In genomic region chr12:107670999-107671643, GRCh38 we compare ENCODE assay signal across 8 cellular contexts. TPM values are rescaled to one million over a fixed set of nuclear protein-coding genes. Genes with fewer than 3 reads are reported as not detected.
A peak's percentile ranks its signal among the peaks of the same experiment; 100 is the strongest.
DNase-seq lines count a peak whose midpoint lies in the region; ATAC-seq, FAIRE-seq and TF ChIP-seq lines count a peak whose summit lies in the region.

No MANE protein-coding gene starts in this region.

- ATAC-seq in A549: peak; percentile 49 to 79; a peak in 4 of 6 replicates
- peak; percentile 57 for ATAC-seq in GM18511 (IDR thresholded peaks at IDR 0.05; ENCODE audit: unreplicated experiment)
- peak; percentile 44; the same call in 1 of the 3 replicates for ATAC-seq in SK-N-SH treated with all-trans-retinoic acid at 6 μM for 48 hours
- ATAC-seq in HG02852 (IDR thresholded peaks at IDR 0.05; ENCODE audit: unreplicated experiment): no peak

- no peaks in the 10 kb centered on the region for H3K9me3 Mint-ChIP-seq in progenitor cell of endocrine pancreas (ENCODE audit: low read depth)

- CTCF ChIA-PET in A549 (lab: Yijun Ruan, JAX) (interaction anchor here (0.7 to 2.5 kb wide), 11 partner anchors 12 to 579 kb away, joined by 3 to 7 read pairs (median 3); partner anchors contain the start of gene PWP1), endothelial cell of umbilical vein (lab: Charles Lee) (interaction anchor here (0.6 to 13.4 kb wide), 15 partner anchors 9 to 214 kb away, joined by 3 to 336 read pairs (median 4); partner anchors contain the start of gene PWP1)

- FAIRE-seq in A549 (lab: Jason Lieb, UNC) (no peak), endothelial cell of umbilical vein (lab: Jason Lieb, UNC) (peak; percentile 77)

- peak in 1 of 2 experiments; percentile 48 for DNase-seq in A549 (ENCODE audit: low read depth in 1 of 2, low spot score in 1 of 2)
- DNase-seq in endothelial cell of umbilical vein (ENCODE audit: low read depth, low spot score): peak; percentile 35
- peak; percentile 15 for DNase-seq in progenitor cell of endocrine pancreas (ENCODE audit: low spot score, unreplicated experiment)
- DNase-seq in H4 (ENCODE audit: low spot score): no peak
- no peak for DNase-seq in prostate gland (ENCODE audit: low spot score)

- TF ChIP-seq RAD21 in A549 (conservative IDR thresholded peaks at IDR 0.05 in 1 of 2, IDR thresholded peaks at IDR 0.05 in 1 of 2): no peak

- H3K4me3 ChIP-seq in A549 (no peak overlapping the region), endothelial cell of umbilical vein (replicated peaks in 1 of 3; ENCODE audit: insufficient read depth in 1 of 3, low read depth in 1 of 3, low read length in 3 of 3) (no peak overlapping the region), prostate gland (no peak overlapping the region)

- intact Hi-C loops in endothelial cell of umbilical vein (cut with micrococcal nuclease): loop anchor here (1.0 kb wide), 1 partner anchor 214 kb away; no protein-coding TSS in a partner anchor
- intact Hi-C loops in prostate gland (cut with DNase I): loop anchor here (10.0 kb wide), 1 partner anchor 214 kb away; no protein-coding TSS in a partner anchor

- H3K27ac Mint-ChIP-seq in progenitor cell of endocrine pancreas: no peak overlapping the region

- H3K9me3 ChIP-seq in A549: no peaks in the 10 kb centered on the region
- no peaks in the 10 kb centered on the region for H3K9me3 ChIP-seq in endothelial cell of umbilical vein (replicated peaks; ENCODE audit: control insufficient read depth, insufficient read depth, low read length)
- H3K9me3 ChIP-seq in prostate gland: no peaks in the 10 kb centered on the region

- TF ChIP-seq POLR2A in A549 (IDR thresholded peaks at IDR 0.05; ENCODE audit: low read length) (no peak), endothelial cell of umbilical vein (IDR thresholded peaks at IDR 0.05; ENCODE audit: low read depth, low read length) (no peak), prostate gland (IDR thresholded peaks at IDR 0.05) (no peak)

- WGBS in A549 (ENCODE audit: missing lambda C conversion rate): 38% methylated on average over 10 of the region's 10 CpGs
- WGBS in prostate gland: 46% methylated on average over 10 of the region's 10 CpGs

- H3K4me3 Mint-ChIP-seq in progenitor cell of endocrine pancreas (ENCODE audit: low read depth): no peak overlapping the region

- no peaks in the 10 kb centered on the region for H4K20me1 ChIP-seq in endothelial cell of umbilical vein (replicated peaks; ENCODE audit: control insufficient read depth, extremely low read depth, insufficient read depth, low read length)

- H3K4me1 Mint-ChIP-seq in progenitor cell of endocrine pancreas (ENCODE audit: low read depth): no peaks in the 10 kb centered on the region

- no peaks in the 10 kb centered on the region for H3K4me1 ChIP-seq in A549
- H3K4me1 ChIP-seq in endothelial cell of umbilical vein (ENCODE audit: control insufficient read depth, extremely low read depth, insufficient read depth, low read length): no peaks in the 10 kb centered on the region
- H3K4me1 ChIP-seq in prostate gland (replicated peaks): no peaks in the 10 kb centered on the region

- H3K4me2 ChIP-seq in A549 (no peak overlapping the region), endothelial cell of umbilical vein (ENCODE audit: insufficient read depth, low read length) (no peak overlapping the region)

- peaks cover 14% of the 10 kb centered on the region for H3K27me3 Mint-ChIP-seq in progenitor cell of endocrine pancreas

- no TSS peak for BruUV-seq in endothelial cell of umbilical vein (replicated peaks; lab: Mats Ljungman, UMichigan)

- POLR2A ChIA-PET in A549 (lab: Yijun Ruan, JAX) (no interaction called here), endothelial cell of umbilical vein (lab: Charles Lee) (no interaction called here)

- H3K36me3 Mint-ChIP-seq in progenitor cell of endocrine pancreas (ENCODE audit: insufficient read depth): no peaks in the 10 kb centered on the region

- H3K27ac ChIP-seq in A549 (no peak overlapping the region), endothelial cell of umbilical vein (ENCODE audit: insufficient read depth, low read depth, low read length) (no peak overlapping the region), prostate gland (no peak overlapping the region)

- H3K79me2 ChIP-seq in endothelial cell of umbilical vein (ENCODE audit: control insufficient read depth, insufficient read depth, low read length): no peaks in the 10 kb centered on the region

- no peak overlapping the region for H3K9ac ChIP-seq in endothelial cell of umbilical vein (replicated peaks; ENCODE audit: extremely low read depth, insufficient read depth, low read length)

- no peak overlapping the region for H2AFZ ChIP-seq in endothelial cell of umbilical vein (ENCODE audit: low read depth, low read length)

- no peak for TF ChIP-seq EP300 in A549 (IDR thresholded peaks at IDR 0.05)

- H3K36me3 ChIP-seq in endothelial cell of umbilical vein (ENCODE audit: control insufficient read depth in 2 of 2, extremely low read depth in 1 of 2, insufficient read depth in 2 of 2, low read length in 2 of 2) (no peaks in the 10 kb centered on the region), prostate gland (no peaks in the 10 kb centered on the region)

- TF ChIP-seq CTCF in A549 (IDR thresholded peaks at IDR 0.05): peak; percentile 51
- TF ChIP-seq CTCF in endothelial cell of umbilical vein (IDR thresholded peaks at IDR 0.05; ENCODE audit: extremely low read depth in 1 of 2, insufficient read depth in 1 of 2, low read depth in 1 of 2, low read length in 2 of 2): peak; percentile 72 to 88
- peak; percentile 71 for TF ChIP-seq CTCF in progenitor cell of endocrine pancreas (IDR thresholded peaks at IDR 0.05; ENCODE audit: unreplicated experiment)
- no peak for TF ChIP-seq CTCF in prostate gland (IDR thresholded peaks at IDR 0.05)

- dilution Hi-C loops in endothelial cell of umbilical vein (cut with MboI; ENCODE audit: extremely low pct_ligation_motif_present, low sequenced_read_pairs): no loop called here

- H3K9me1 ChIP-seq in endothelial cell of umbilical vein (replicated peaks; ENCODE audit: control insufficient read depth, extremely low read depth, insufficient read depth, low read length): no peaks in the 10 kb centered on the region

- H3K27me3 ChIP-seq in endothelial cell of umbilical vein (ENCODE audit: control insufficient read depth in 2 of 2, insufficient read depth in 2 of 2, low read length in 2 of 2) (peaks cover 2 to 6% of the 10 kb centered on the region in 2 experiments), prostate gland (replicated peaks; ENCODE audit: insufficient read depth) (no peaks in the 10 kb centered on the region)

TF ChIP-seq in A549, 52 proteins besides CTCF, POLR2A, EP300 and RAD21 (continues in another document):
- TF ChIP-seq CHD4 (IDR thresholded peaks at IDR 0.05; ENCODE audit: borderline replicate concordance): no peak
- TF ChIP-seq TFCP2L1 (CRISPR knock-in tag; IDR thresholded peaks at IDR 0.05): no peak

TF ChIP-seq in SK-N-SH treated with all-trans-retinoic acid at 6 μM for 48 hours, 23 proteins besides CTCF, POLR2A, EP300 and RAD21:
- TF ChIP-seq ZFP30 (CRISPR knock-in tag; IDR thresholded peaks at IDR 0.05) (no peak), TOX (CRISPR knock-in tag; IDR thresholded peaks at IDR 0.05; ENCODE audit: borderline replicate concordance) (no peak)

TF ChIP-seq in endothelial cell of umbilical vein, 7 proteins besides CTCF, POLR2A, EP300 and RAD21:
- no peak for TF ChIP-seq MYC (IDR thresholded peaks at IDR 0.05; ENCODE audit: low read depth, low read length)
- TF ChIP-seq EZH2 (IDR thresholded peaks at IDR 0.05; ENCODE audit: borderline replicate concordance, low read depth, low read length, severe bottlenecking): no peak
- TF ChIP-seq MAX (IDR thresholded peaks at IDR 0.05; ENCODE audit: insufficient read depth, insufficient read length): no peak
- TF ChIP-seq GATA2 (IDR thresholded peaks at IDR 0.05; ENCODE audit: insufficient read depth, insufficient read length, low read depth, low read length): no peak
- TF ChIP-seq POLR2AphosphoS5 (IDR thresholded peaks at IDR 0.05; ENCODE audit: insufficient read depth, low read depth, low read length): no peak
- TF ChIP-seq FOS (IDR thresholded peaks at IDR 0.05; ENCODE audit: borderline replicate concordance, insufficient read depth, low read length): no peak
- TF ChIP-seq JUN (IDR thresholded peaks at IDR 0.05; ENCODE audit: borderline replicate concordance, insufficient read depth, insufficient read length, low read depth): no peak
TF ChIP-seq in endothelial cell of umbilical vein: peak in this region for 0.

RNA-seq across cellular contexts. Expression of gene PWP1, which starts 14.5 kb away (rescaled TPM):
- polyA plus RNA-seq in A549 (2011; rRNA removed) (115 and 191 TPM in 2 replicates), A549 (2017; fragmentation: RNase III; extraction: RNeasy Plus Mini Kit Qiagen cat#74134 plus additional on column Dnase treatment) (129 to 140 TPM (median 132 TPM) in 3 replicates), endothelial cell of umbilical vein (76.8 and 154 TPM in 2 replicates)
- polyA plus RNA-seq in A549 (2012; cell fraction: cytosol; rRNA removed): 120 and 258 TPM in 2 replicates
- polyA plus RNA-seq in A549 (2012; cell fraction: nucleus; rRNA removed): 187 and 201 TPM in 2 replicates
- 44.1 and 46.1 TPM in 2 replicates for polyA minus RNA-seq in A549 (2011; rRNA and poly(A)+ RNA removed)
- total RNA-seq in endothelial cell of umbilical vein (68.6 and 70.8 TPM in 2 replicates), progenitor cell of endocrine pancreas (28.2 and 35.8 TPM in 2 replicates), prostate gland (10 to 100 TPM; 49.1 to 55.2 TPM)
- 167 and 241 TPM in 2 replicates for polyA plus RNA-seq in endothelial cell of umbilical vein (2011; cell fraction: cytosol; rRNA removed)
- polyA plus RNA-seq in endothelial cell of umbilical vein (2011; cell fraction: nucleus; rRNA removed): 122 and 217 TPM in 2 replicates
- 83.4 and 107 TPM in 2 replicates for polyA plus RNA-seq in endothelial cell of umbilical vein (2012)
- 46.2 and 52.3 TPM in 2 replicates for polyA minus RNA-seq in endothelial cell of umbilical vein
- polyA minus RNA-seq in endothelial cell of umbilical vein (2011; cell fraction: cytosol; rRNA and poly(A)+ RNA removed): 34.9 TPM
- polyA minus RNA-seq in endothelial cell of umbilical vein (2011; cell fraction: nucleus; rRNA and poly(A)+ RNA removed): 23.5 and 33.9 TPM in 2 replicates
- 78.2 and 80.7 TPM in 2 replicates for total RNA-seq in H4 (2014; rRNA removed; shearing (Covaris generic))

Comparison
In these comparisons a context has a peak if more than half of its experiments do, and no peak if none do; other contexts are left out.
1. DNase-seq: peak in endothelial cell of umbilical vein (single experiment) and progenitor cell of endocrine pancreas (single experiment); none in H4 (single experiment) and prostate gland (single experiment).
2. CTCF ChIP-seq: peak in A549 (single experiment), endothelial cell of umbilical vein (2 of 2) and progenitor cell of endocrine pancreas (single experiment); none in prostate gland (0 of 4).